ENCODE assay signal across 10 cellular contexts in the genomic region with DNA sequence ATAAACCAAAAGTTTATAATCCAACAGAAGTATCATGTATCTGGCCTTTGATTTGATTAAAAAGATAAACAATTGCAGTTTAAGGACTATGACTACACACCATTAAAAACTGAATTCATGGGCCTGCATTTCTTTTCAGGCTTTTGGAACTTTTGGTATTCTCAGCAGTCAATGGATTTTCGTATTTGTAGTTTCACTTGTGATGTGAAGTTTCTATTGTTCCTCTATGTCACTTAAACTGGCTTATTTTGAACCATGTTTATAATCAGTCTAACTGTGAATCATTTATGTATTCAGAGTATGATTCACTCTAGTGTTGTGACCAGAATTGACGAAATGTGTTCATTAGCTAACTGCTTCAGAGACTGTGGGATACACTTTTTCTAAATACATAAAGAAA.
DNase-seq lines count a peak whose midpoint lies in the region; ATAC-seq and TF ChIP-seq lines count a peak whose summit lies in the region.
"Had no signal": no experiment of that assay in that cellular context is flagged by ENCODE, and none has a peak within 500 bp of the region (broad histone marks: within the 10 kb centered on the region; RNA-seq: fewer than 3 reads in every experiment).

No MANE protein-coding gene starts in this region.

- ATAC-seq in GM19463 (IDR thresholded peaks at IDR 0.05; ENCODE audit: unreplicated experiment) (peak; percentile 61), left ventricle myocardium superior (no peak), HG02763 (IDR thresholded peaks at IDR 0.05; ENCODE audit: unreplicated experiment) (no peak), upper lobe of left lung (ENCODE audit: low FRiP score in 2 of 2) (no peak)

- H3K27ac ChIP-seq in epithelial cell of prostate (no peak overlapping the region), upper lobe of left lung (no peak overlapping the region)
- H3K27ac ChIP-seq: pancreas had no signal

- TF ChIP-seq CTCF in upper lobe of left lung (IDR thresholded peaks at IDR 0.05): no peak

- intact Hi-C loops in left ventricle myocardium superior (cut with micrococcal nuclease): no loop called here

- no peak for TF ChIP-seq EP300 in upper lobe of left lung (IDR thresholded peaks at IDR 0.05)

- no peaks in the 10 kb centered on the region for H3K27me3 ChIP-seq in upper lobe of left lung
- H3K27me3 ChIP-seq: pancreas had no signal

- DNase-seq in EL (peak; percentile 6), HT1080 (ENCODE audit: low read depth) (peak; percentile 1), epithelial cell of prostate (ENCODE audit: low read depth, low spot score) (peak; percentile 27), DMS 273 (lab: John Stamatoyannopoulos, UW; ENCODE audit: unreplicated experiment) (no peak), left ventricle myocardium superior (no peak), upper lobe of left lung (no peak)
- DNase-seq: NCI-H82, pancreas had no signal

- H3K4me1 ChIP-seq in upper lobe of left lung: no peaks in the 10 kb centered on the region
- H3K4me1 ChIP-seq: pancreas had no signal

- TF ChIP-seq POLR2A in upper lobe of left lung (IDR thresholded peaks at IDR 0.05): no peak

- no peaks in the 10 kb centered on the region for H3K9me3 ChIP-seq in upper lobe of left lung
- H3K9me3 ChIP-seq: pancreas had no signal

- no peak overlapping the region for H3K4me3 ChIP-seq in upper lobe of left lung
- H3K4me3 ChIP-seq: pancreas had no signal

- H3K36me3 ChIP-seq in upper lobe of left lung: peaks cover 0 to 25% (median 0%) of the 10 kb centered on the region in 4 donors
- H3K36me3 ChIP-seq: pancreas had no signal

- WGBS in upper lobe of left lung, 2 donors: 81 to 90% methylated on average over 2 of the region's 2 CpGs

Comparison
In these comparisons a context has a peak if more than half of its experiments do, and no peak if none do; other contexts are left out.
1. DNase-seq: peak in EL (single experiment), HT1080 (single experiment) and epithelial cell of prostate (single experiment); none in DMS 273 (single experiment), left ventricle myocardium superior (single experiment) and upper lobe of left lung (0 of 2).